8 cellular contexts compared by ENCODE assay signal in the genomic region with DNA sequence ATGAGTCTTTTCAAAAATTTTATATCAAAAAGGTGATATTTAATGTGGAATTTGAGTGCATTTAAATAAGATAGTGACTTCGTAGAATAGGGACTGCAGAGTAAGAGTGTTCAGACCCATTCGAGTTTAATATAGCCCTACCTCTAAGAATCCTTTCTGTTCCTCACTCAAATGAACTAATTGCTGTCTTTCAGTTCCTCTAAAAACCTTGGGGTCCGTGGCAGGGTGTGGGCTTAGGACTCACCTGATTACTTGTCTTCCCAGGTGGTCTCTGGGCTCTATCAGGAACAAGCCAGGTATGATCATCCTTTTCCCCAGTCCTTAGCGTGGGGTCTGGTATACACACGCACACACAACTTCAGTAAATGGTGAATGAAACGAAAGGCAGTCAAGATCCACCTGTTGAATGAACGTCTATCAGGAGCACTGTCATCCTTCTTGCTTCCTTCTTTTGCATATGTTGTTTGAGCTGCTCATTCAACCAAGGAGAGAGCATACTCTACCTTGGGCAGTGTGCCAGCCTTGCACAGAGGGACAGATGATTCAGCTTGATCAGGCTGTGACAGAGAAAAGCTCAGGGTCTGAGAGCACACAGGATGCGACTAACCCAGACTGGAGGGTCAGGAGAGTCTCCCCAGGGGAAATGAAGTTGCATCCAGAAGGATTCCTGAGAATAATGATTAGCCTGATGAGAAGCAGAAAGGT. TPM values are rescaled to one million over a fixed set of nuclear protein-coding genes. Genes with fewer than 3 reads are reported as not detected.
DNase-seq lines count a peak whose midpoint lies in the region; ATAC-seq and TF ChIP-seq lines count a peak whose summit lies in the region.

No MANE protein-coding gene starts in this region.

- H3K9me3 Mint-ChIP-seq in CD4-positive, alpha-beta T cell, result no peaks in the 10 kb centered on the region

- POLR2A ChIA-PET in CD4-positive, alpha-beta T cell (lab: Charles Lee), result interaction anchor here (0.6 to 2.6 kb wide), 12 partner anchors 9 to 644 kb away, joined by 3 to 20 read pairs (median 4); partner anchors contain the start of genes CDKN2C, EPS15 and FAF1

- peaks cover 26% of the 10 kb centered on the region for H3K4me1 Mint-ChIP-seq in CD4-positive, alpha-beta T cell (ENCODE audit: low read depth)

- no peak for TF ChIP-seq EP300 in neural cell (conservative IDR thresholded peaks at IDR 0.05; ENCODE audit: poor library complexity, severe bottlenecking)

- H3K27ac Mint-ChIP-seq in CD4-positive, alpha-beta T cell, result peak overlapping the region; percentile 93

- H3K79me2 ChIP-seq in neural cell (replicated peaks; ENCODE audit: insufficient read depth, low read length), result peaks cover 35% of the 10 kb centered on the region

- no peaks in the 10 kb centered on the region for H3K27me3 ChIP-seq in CD4-positive, alpha-beta T cell (ENCODE audit: control insufficient read depth, insufficient read depth, low read length)
- H3K27me3 ChIP-seq in esophagus (ENCODE audit: control insufficient read depth in 1 of 2, insufficient read depth in 2 of 2, low read length in 2 of 2) (no peaks in the 10 kb centered on the region), neural cell (ENCODE audit: insufficient read depth, low read depth, low read length) (no peaks in the 10 kb centered on the region), thyroid gland (no peaks in the 10 kb centered on the region)

- peak in 1 of 2 donors; percentile 59 for TF ChIP-seq POLR2A in thyroid gland (IDR thresholded peaks at IDR 0.05)

- no peak overlapping the region for H2AFZ ChIP-seq in neural cell (ENCODE audit: low read depth, low read length)

- no peak for TF ChIP-seq CTCF in CD4-positive, alpha-beta T cell (IDR thresholded peaks at IDR 0.05)
- TF ChIP-seq CTCF in neural cell (IDR thresholded peaks at IDR 0.05; ENCODE audit: poor library complexity, severe bottlenecking) (no peak), thyroid gland (IDR thresholded peaks at IDR 0.05) (no peak)

- H3K36me3 ChIP-seq in esophagus (ENCODE audit: control insufficient read depth in 2 of 2, insufficient read depth in 2 of 2, low read length in 1 of 2), result no peaks in the 10 kb centered on the region
- no peaks in the 10 kb centered on the region for H3K36me3 ChIP-seq in neural cell (ENCODE audit: insufficient read depth, low read length)
- H3K36me3 ChIP-seq in thyroid gland, result no peaks in the 10 kb centered on the region

- H3K4me3 ChIP-seq in esophagus (ENCODE audit: low read depth in 1 of 2, low read length in 2 of 2) (no peak overlapping the region), neural cell (ENCODE audit: low read length) (peak overlapping the region; percentile 99), thyroid gland (replicated peaks in 1 of 3) (peak overlapping the region in 1 of 3 donors; percentile 95)

- TF ChIP-seq RAD21 in neural cell (conservative IDR thresholded peaks at IDR 0.05), result no peak

- peaks cover 7% of the 10 kb centered on the region for H3K36me3 Mint-ChIP-seq in CD4-positive, alpha-beta T cell (ENCODE audit: low read depth)

- H3K4me2 ChIP-seq in neural cell (ENCODE audit: low read length), result peak overlapping the region; percentile 81

- ATAC-seq in CD4-positive, alpha-beta T cell (ENCODE audit: poor library complexity), result no peak
- peak; percentile 65 for ATAC-seq in GM19452 (IDR thresholded peaks at IDR 0.05; ENCODE audit: unreplicated experiment)
- ATAC-seq in HG03469 (IDR thresholded peaks at IDR 0.05; ENCODE audit: unreplicated experiment), result peak; percentile 71

- H3K4me3 Mint-ChIP-seq in CD4-positive, alpha-beta T cell, result peak overlapping the region; percentile 94

- intact Hi-C loops in CD4-positive, alpha-beta T cell (cut with DNase I, micrococcal nuclease), result loop anchor here (5.0 to 10.0 kb wide), 6 partner anchors 37 to 642 kb away; partner anchors contain the start of genes EPS15 (in 1 of the 2), FAF1 (in 1 of the 2), NRDC (in 1 of the 2) and OSBPL9 (in 1 of the 2)
- intact Hi-C loops in thyroid gland (cut with DNase I), result loop anchor here (10.0 kb wide), 1 partner anchor 60 kb away; no protein-coding TSS in a partner anchor

- WGBS in esophagus, 2 donors, result 52 to 53% methylated on average over 8 of the region's 8 CpGs
- WGBS in thyroid gland, 2 donors, result 38 to 44% methylated on average over 8 of the region's 8 CpGs

- H3K9ac ChIP-seq in neural cell (ENCODE audit: low read length), result peak overlapping the region; percentile 99

- peak in 9 of 10 experiments; percentile 16 to 62 (median 50) for DNase-seq in CD4-positive, alpha-beta T cell
- peak; percentile 92 for DNase-seq in NCI-H526 treated with DMSO at 0.1 percent for 48 hours (lab: John Stamatoyannopoulos, UW)
- peak; percentile 6 for DNase-seq in activated CD8-positive, alpha-beta memory T cell treated with anti-CD3 and anti-CD28 coated beads, Interleukin-2, amount 50 U/mL, for 24 hours (ENCODE audit: extremely low read depth)
- DNase-seq in thyroid gland, result peak; percentile 89 to 93

- no peaks in the 10 kb centered on the region for H3K9me3 ChIP-seq in CD4-positive, alpha-beta T cell (ENCODE audit: control insufficient read depth, low read length)
- H3K9me3 ChIP-seq in esophagus (ENCODE audit: control insufficient read depth in 2 of 2, insufficient read depth in 1 of 2, low read depth in 1 of 2, low read length in 1 of 2) (no peaks in the 10 kb centered on the region), neural cell (ENCODE audit: low read length) (no peaks in the 10 kb centered on the region), thyroid gland (no peaks in the 10 kb centered on the region)

- no peaks in the 10 kb centered on the region for H4K20me1 ChIP-seq in neural cell (ENCODE audit: insufficient read depth)

- CTCF ChIA-PET in CD4-positive, alpha-beta T cell (lab: Charles Lee), result interaction anchor here (1.5 to 1.7 kb wide), 3 partner anchors 43 to 62 kb away, joined by 4 read pairs; no protein-coding TSS in a partner anchor

- H3K9me2 ChIP-seq in neural cell (ENCODE audit: insufficient read depth, low read length), result no peaks in the 10 kb centered on the region

- H3K27ac ChIP-seq in CD4-positive, alpha-beta T cell (ENCODE audit: low read depth, low read length), result no peak overlapping the region
- peak overlapping the region; percentile 99 to 100 for H3K27ac ChIP-seq in esophagus (ENCODE audit: low read depth in 2 of 2, low read length in 1 of 2)
- H3K27ac ChIP-seq in neural cell (ENCODE audit: low read length), result peak overlapping the region; percentile 98
- peak overlapping the region; percentile 94 to 97 (median 97) for H3K27ac ChIP-seq in thyroid gland

- peaks cover 0 to 5% of the 10 kb centered on the region in 2 donors for H3K4me1 ChIP-seq in esophagus (ENCODE audit: control insufficient read depth in 2 of 2, insufficient read depth in 2 of 2, low read length in 1 of 2)
- peaks cover 18 to 29% of the 10 kb centered on the region in 2 donors for H3K4me1 ChIP-seq in thyroid gland

- no peaks in the 10 kb centered on the region for H3F3A ChIP-seq in neural cell (ENCODE audit: insufficient read depth, low read length, poor library complexity, severe bottlenecking)

- H3K27me3 Mint-ChIP-seq in CD4-positive, alpha-beta T cell, result no peaks in the 10 kb centered on the region

TF ChIP-seq in neural cell, 6 proteins besides CTCF, POLR2A, EP300 and RAD21:
- TF ChIP-seq POLR2AphosphoS5 (IDR thresholded peaks at IDR 0.05), result no peak
- TF ChIP-seq MXI1 (conservative IDR thresholded peaks at IDR 0.05; ENCODE audit: poor library complexity, severe bottlenecking), result no peak
- TF ChIP-seq, protein P1, sequence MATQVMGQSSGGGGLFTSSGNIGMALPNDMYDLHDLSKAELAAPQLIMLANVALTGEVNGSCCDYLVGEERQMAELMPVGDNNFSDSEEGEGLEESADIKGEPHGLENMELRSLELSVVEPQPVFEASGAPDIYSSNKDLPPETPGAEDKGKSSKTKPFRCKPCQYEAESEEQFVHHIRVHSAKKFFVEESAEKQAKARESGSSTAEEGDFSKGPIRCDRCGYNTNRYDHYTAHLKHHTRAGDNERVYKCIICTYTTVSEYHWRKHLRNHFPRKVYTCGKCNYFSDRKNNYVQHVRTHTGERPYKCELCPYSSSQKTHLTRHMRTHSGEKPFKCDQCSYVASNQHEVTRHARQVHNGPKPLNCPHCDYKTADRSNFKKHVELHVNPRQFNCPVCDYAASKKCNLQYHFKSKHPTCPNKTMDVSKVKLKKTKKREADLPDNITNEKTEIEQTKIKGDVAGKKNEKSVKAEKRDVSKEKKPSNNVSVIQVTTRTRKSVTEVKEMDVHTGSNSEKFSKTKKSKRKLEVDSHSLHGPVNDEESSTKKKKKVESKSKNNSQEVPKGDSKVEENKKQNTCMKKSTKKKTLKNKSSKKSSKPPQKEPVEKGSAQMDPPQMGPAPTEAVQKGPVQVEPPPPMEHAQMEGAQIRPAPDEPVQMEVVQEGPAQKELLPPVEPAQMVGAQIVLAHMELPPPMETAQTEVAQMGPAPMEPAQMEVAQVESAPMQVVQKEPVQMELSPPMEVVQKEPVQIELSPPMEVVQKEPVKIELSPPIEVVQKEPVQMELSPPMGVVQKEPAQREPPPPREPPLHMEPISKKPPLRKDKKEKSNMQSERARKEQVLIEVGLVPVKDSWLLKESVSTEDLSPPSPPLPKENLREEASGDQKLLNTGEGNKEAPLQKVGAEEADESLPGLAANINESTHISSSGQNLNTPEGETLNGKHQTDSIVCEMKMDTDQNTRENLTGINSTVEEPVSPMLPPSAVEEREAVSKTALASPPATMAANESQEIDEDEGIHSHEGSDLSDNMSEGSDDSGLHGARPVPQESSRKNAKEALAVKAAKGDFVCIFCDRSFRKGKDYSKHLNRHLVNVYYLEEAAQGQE (IDR thresholded peaks at IDR 0.05; ENCODE audit: borderline replicate concordance), result no peak
- TF ChIP-seq EZH2 (IDR thresholded peaks at IDR 0.05; ENCODE audit: borderline replicate concordance, insufficient read depth, low read length, poor library complexity, severe bottlenecking), result no peak
- no peak for TF ChIP-seq SMC3 (conservative IDR thresholded peaks at IDR 0.05; ENCODE audit: poor library complexity)
- no peak for TF ChIP-seq TAF1 (IDR thresholded peaks at IDR 0.05; ENCODE audit: low read depth)

RNA-seq across cellular contexts. Expression of gene RNF11, which starts 1.2 kb away (rescaled TPM):
- 10 to 100 TPM; 91.3 to 97.4 TPM for total RNA-seq in CD4-positive, alpha-beta T cell
- polyA plus RNA-seq in esophagus, result 10 to 100 TPM; 66.7 to 80.9 TPM
- polyA plus RNA-seq in neural cell, result 209 and 210 TPM in 2 replicates
- polyA minus RNA-seq in neural cell, result 158 and 162 TPM in 2 replicates
- total RNA-seq in thyroid gland, result 100 to 1,000 TPM; 113 to 134 (median 115) TPM

Comparison
In these comparisons a context has a peak if more than half of its experiments do, and no peak if none do; other contexts are left out.
1. DNase-seq: peak in every context shown above with its lines; median percentile 92 in NCI-H526 treated with DMSO at 0.1 percent for 48 hours; 91 in thyroid gland; 50 in CD4-positive, alpha-beta T cell; 6 in activated CD8-positive, alpha-beta memory T cell treated with anti-CD3 and anti-CD28 coated beads, Interleukin-2, amount 50 U/mL, for 24 hours.